Comparison of ENCODE assay signal across 1 cellular context in the genomic region with DNA sequence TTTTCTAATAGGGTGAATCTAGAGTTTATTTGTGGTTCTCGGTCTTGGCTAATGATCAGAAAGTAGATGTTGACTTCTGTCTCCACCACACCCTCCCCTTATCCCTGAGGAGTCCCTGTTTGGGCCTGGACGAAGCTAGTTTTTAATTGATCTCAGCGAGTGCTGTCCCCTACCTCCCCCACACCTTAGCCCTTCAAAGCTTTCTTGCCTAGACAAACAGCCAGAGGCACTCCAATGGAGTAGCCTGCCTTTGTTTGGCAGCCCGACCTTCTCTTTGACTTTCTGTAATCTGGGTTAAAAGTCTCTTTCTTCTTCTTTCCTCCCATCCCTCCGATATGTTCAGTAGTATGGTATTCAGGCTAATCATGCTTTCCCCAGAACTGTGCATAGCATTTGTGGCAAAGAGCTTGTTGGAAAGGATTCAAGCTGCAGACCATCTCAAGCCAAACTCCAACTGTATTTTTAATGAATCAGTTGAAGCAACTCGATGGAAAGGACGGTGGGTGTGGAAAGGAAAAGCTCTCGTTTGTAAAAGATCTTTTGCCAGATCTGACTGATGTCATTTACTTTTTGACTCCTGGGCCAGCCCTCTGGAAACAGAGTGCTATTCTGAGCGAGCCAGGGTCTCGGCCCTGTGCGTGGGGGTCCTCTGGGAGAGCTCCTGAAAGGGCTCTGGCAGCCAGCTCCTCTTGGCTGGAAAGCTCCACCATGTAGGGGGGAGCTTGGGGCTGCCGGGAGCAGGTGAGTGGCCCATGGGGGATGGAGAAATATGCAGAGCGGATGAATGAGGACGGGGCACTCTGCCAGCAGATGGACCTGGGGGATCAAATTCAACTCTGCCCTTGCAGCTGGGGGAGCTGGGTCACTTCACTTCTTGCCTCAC.
TF ChIP-seq lines count a peak whose summit lies in the region.

No MANE protein-coding gene starts in this region.

TF ChIP-seq in endothelial cell of umbilical vein, 7 proteins besides CTCF, POLR2A, EP300 and RAD21 (continued from another document):
- TF ChIP-seq POLR2AphosphoS5 (IDR thresholded peaks at IDR 0.05; ENCODE audit: insufficient read depth, low read depth, low read length), result no peak
- TF ChIP-seq MAX (IDR thresholded peaks at IDR 0.05; ENCODE audit: insufficient read depth, insufficient read length), result no peak
- no peak for TF ChIP-seq JUN (IDR thresholded peaks at IDR 0.05; ENCODE audit: borderline replicate concordance, insufficient read depth, insufficient read length, low read depth)
- no peak for TF ChIP-seq FOS (IDR thresholded peaks at IDR 0.05; ENCODE audit: borderline replicate concordance, insufficient read depth, low read length)
- no peak for TF ChIP-seq MYC (IDR thresholded peaks at IDR 0.05; ENCODE audit: low read depth, low read length)
